In the genomic region with DNA sequence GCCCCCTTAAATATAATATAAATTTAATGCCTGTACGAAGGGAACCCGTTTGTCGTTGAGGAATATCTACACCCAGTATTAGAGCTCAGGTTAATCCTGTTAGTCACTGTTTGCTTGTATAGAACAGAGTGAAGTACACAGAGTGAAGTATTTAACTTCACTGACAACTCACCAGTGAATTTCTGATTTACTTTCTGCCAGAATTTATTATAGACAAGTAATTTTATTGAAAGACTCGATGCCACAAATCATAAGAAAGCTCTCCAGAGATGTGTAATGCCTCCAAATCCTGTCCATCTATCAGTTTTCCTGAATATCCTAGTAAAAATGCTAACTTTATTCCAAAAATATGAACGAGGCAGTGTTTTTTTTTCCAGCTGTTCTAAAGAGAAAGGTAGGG, we compare ENCODE assay signal across 11 cellular contexts. TPM values are rescaled to one million over a fixed set of nuclear protein-coding genes. Genes with fewer than 3 reads are reported as not detected.
DNase-seq lines count a peak whose midpoint lies in the region; ATAC-seq and TF ChIP-seq lines count a peak whose summit lies in the region.
"Had no signal": no experiment of that assay in that cellular context is flagged by ENCODE, and none has a peak within 500 bp of the region (broad histone marks: within the 10 kb centered on the region; RNA-seq: fewer than 3 reads in every experiment).

No MANE protein-coding gene starts in this region.

- H3K4me3 ChIP-seq in heart left ventricle = peak overlapping the region in 11 of 12 donors; percentile 64 to 99 (median 95)
- peak overlapping the region; percentile 60 for H3K4me3 ChIP-seq in endocrine pancreas (ENCODE audit: control insufficient read depth, insufficient read depth, low read length)
- H3K4me3 ChIP-seq in uterus = peak overlapping the region; percentile 83 to 89

- intact Hi-C loops in heart left ventricle (cut with DNase I) (loop anchor here (5.0 to 10.0 kb wide), 19 partner anchors 39 to 176 kb away; a partner anchor contains a TSS), left ventricle myocardium superior (cut with micrococcal nuclease) (loop anchor here (10.0 kb wide), 1 partner anchor 124 kb away; no protein-coding TSS in a partner anchor), natural killer cell (cut with micrococcal nuclease) (loop anchor here (2.0 kb wide), 1 partner anchor 16 kb away; no protein-coding TSS in a partner anchor), uterus (cut with DNase I; ENCODE audit: low total_unique reads) (no loop called here)

- no peaks in the 10 kb centered on the region for H3K27me3 ChIP-seq in heart left ventricle
- H3K27me3 ChIP-seq in endocrine pancreas (ENCODE audit: control insufficient read depth, insufficient read depth, low read length) = no peaks in the 10 kb centered on the region
- H3K27me3 ChIP-seq in uterus = no peaks in the 10 kb centered on the region
- H3K27me3 ChIP-seq: SJSA1 had no signal

- H3K4me1 Mint-ChIP-seq in natural killer cell = peaks cover 11 to 22% of the 10 kb centered on the region in 2 donors

- peak overlapping the region in 1 of 2 donors; percentile 68 for H3K27ac Mint-ChIP-seq in natural killer cell

- TF ChIP-seq CTCF in heart left ventricle (IDR thresholded peaks at IDR 0.05) = no peak
- no peak for TF ChIP-seq CTCF in natural killer cell (IDR thresholded peaks at IDR 0.05)
- TF ChIP-seq CTCF in uterus (IDR thresholded peaks at IDR 0.05) = no peak

- ATAC-seq in heart left ventricle = no peak
- no peak for ATAC-seq in left ventricle myocardium superior
- ATAC-seq in natural killer cell = no peak
- no peak for ATAC-seq in HG03439 (IDR thresholded peaks at IDR 0.05; ENCODE audit: unreplicated experiment)

- no peak overlapping the region for H3K9ac ChIP-seq in endocrine pancreas (ENCODE audit: control insufficient read depth, insufficient read depth, low read length)

- no peak for DNase-seq in heart left ventricle
- no peak for DNase-seq in left ventricle myocardium superior
- DNase-seq in natural killer cell = no peak
- no peak for DNase-seq in uterus
- no peak for DNase-seq in COLO829 (ENCODE audit: low spot score)
- no peak for DNase-seq in nucleus accumbens (lab: John Stamatoyannopoulos, UW)
- DNase-seq: stimulated activated CD4-positive, alpha-beta T cell treated with anti-CD3 and anti-CD28 coated beads, Interleukin-4, amount 100 ng/mL, for 24 hours had no signal

- H3K9me3 Mint-ChIP-seq in natural killer cell = no peaks in the 10 kb centered on the region

- H3K27ac ChIP-seq in heart left ventricle = peak overlapping the region in 10 of 12 donors; percentile 92 to 99 (median 95)
- peak overlapping the region; percentile 97 to 99 for H3K27ac ChIP-seq in uterus
- H3K27ac ChIP-seq: C4-2B, SJSA1 had no signal

- H3K9me3 ChIP-seq in heart left ventricle (no peaks in the 10 kb centered on the region), endocrine pancreas (ENCODE audit: control insufficient read depth, low read length) (no peaks in the 10 kb centered on the region), uterus (no peaks in the 10 kb centered on the region)
- H3K9me3 ChIP-seq: SJSA1 had no signal

- H3K4me1 ChIP-seq in heart left ventricle (peaks cover 0 to 59% (median 34%) of the 10 kb centered on the region in 12 donors), endocrine pancreas (ENCODE audit: control insufficient read depth, insufficient read depth, low read length) (no peaks in the 10 kb centered on the region), uterus (peaks cover 3 to 4% of the 10 kb centered on the region in 2 donors)

- H3K36me3 ChIP-seq in heart left ventricle (no peaks in the 10 kb centered on the region), endocrine pancreas (ENCODE audit: control insufficient read depth, insufficient read depth, low read length) (no peaks in the 10 kb centered on the region), uterus (no peaks in the 10 kb centered on the region)
- H3K36me3 ChIP-seq: SJSA1 had no signal

- H3K27me3 Mint-ChIP-seq in natural killer cell (ENCODE audit: low read depth in 2 of 2) = peaks cover 5 to 7% of the 10 kb centered on the region in 2 donors

- no peaks in the 10 kb centered on the region for H3K36me3 Mint-ChIP-seq in natural killer cell

- H3K4me3 Mint-ChIP-seq in natural killer cell = peak overlapping the region; percentile 98

- WGBS in heart left ventricle, 4 donors = 24 to 32% (median 26%) methylated on average over 5 of the region's 5 CpGs

- no peak for TF ChIP-seq POLR2A in heart left ventricle (IDR thresholded peaks at IDR 0.05)
- TF ChIP-seq POLR2A in uterus (IDR thresholded peaks at IDR 0.05) = no peak

RNA-seq across cellular contexts. Expression of a gene that starts 1.6 kb away (rescaled TPM):
- total RNA-seq in heart left ventricle (100 to 1,000 TPM in 3 of 9 donors, 10 to 100 TPM in 6; 49.4 to 130 (median 80.6) TPM), left ventricle myocardium superior (90.7 TPM), natural killer cell (10 to 100 TPM; 11.5 to 25.4 (median 11.9) TPM), uterus (10 to 100 TPM; 50.4 to 65.3 (median 63.7) TPM)
- polyA plus RNA-seq in heart left ventricle = 10 to 100 TPM; 15.3 to 25.2 TPM
